ENCODE assay signal across 19 cellular contexts in genomic region chr4:113618205-113618604, GRCh38.
A peak's percentile ranks its signal among the peaks of the same experiment; 100 is the strongest.
DNase-seq lines count a peak whose midpoint lies in the region; ATAC-seq and TF ChIP-seq lines count a peak whose summit lies in the region.
"Had no signal": no experiment of that assay in that cellular context is flagged by ENCODE, and none has a peak within 500 bp of the region (broad histone marks: within the 10 kb centered on the region; RNA-seq: fewer than 3 reads in every experiment).

No MANE protein-coding gene starts in this region.

- H3F3A ChIP-seq in SU-DHL-6 (ENCODE audit: insufficient read depth): no peaks in the 10 kb centered on the region

- H3K27me3 Mint-ChIP-seq in activated naive CD8-positive, alpha-beta T cell treated with anti-CD3 and anti-CD28 coated beads for 36 hours: no peaks in the 10 kb centered on the region

- H3K27me3 ChIP-seq in SU-DHL-6 (ENCODE audit: low read length) (no peaks in the 10 kb centered on the region), dorsolateral prefrontal cortex (no peaks in the 10 kb centered on the region)
- H3K27me3 ChIP-seq: ascending aorta, sigmoid colon, thyroid gland had no signal

- H3K27ac ChIP-seq in SU-DHL-6 (ENCODE audit: low read depth, low read length) (no peak overlapping the region), dorsolateral prefrontal cortex (peak overlapping the region in 2 of 59 donors; percentile 22 to 23)
- H3K27ac ChIP-seq: ascending aorta, HL-60, sigmoid colon, thyroid gland had no signal

- no peaks in the 10 kb centered on the region for H3K9me3 ChIP-seq in SU-DHL-6 (ENCODE audit: insufficient read depth, low read length)
- H3K9me3 ChIP-seq: ascending aorta, sigmoid colon, thyroid gland had no signal

- H3K9ac ChIP-seq in SU-DHL-6 (ENCODE audit: low read length): no peak overlapping the region

- peaks cover 26% of the 10 kb centered on the region for H3K4me1 Mint-ChIP-seq in activated naive CD8-positive, alpha-beta T cell treated with anti-CD3 and anti-CD28 coated beads for 36 hours

- H3K9me2 ChIP-seq in SU-DHL-6 (replicated peaks; ENCODE audit: insufficient read depth, low read length): no peaks in the 10 kb centered on the region

- H3K36me3 ChIP-seq in SU-DHL-6 (ENCODE audit: low read length): no peaks in the 10 kb centered on the region
- H3K36me3 ChIP-seq: ascending aorta, sigmoid colon, thyroid gland had no signal

- H3K4me3 Mint-ChIP-seq in activated naive CD8-positive, alpha-beta T cell treated with anti-CD3 and anti-CD28 coated beads for 36 hours: no peak overlapping the region

- TF ChIP-seq CTCF in AG10803 (conservative IDR thresholded peaks at IDR 0.05; ENCODE audit: low read length) (no peak), SU-DHL-6 (IDR thresholded peaks at IDR 0.05; ENCODE audit: insufficient read depth, low read length, poor library complexity, severe bottlenecking) (no peak), dorsolateral prefrontal cortex (IDR thresholded peaks at IDR 0.05 in 54 of 56, conservative IDR thresholded peaks at IDR 0.05 in 2 of 56; ENCODE audit: low read depth in 1 of 56, partially characterized antibody in 56 of 56) (no peak)

- H3K4me2 ChIP-seq in SU-DHL-6 (ENCODE audit: low read depth, low read length, poor library complexity, severe bottlenecking): peak overlapping the region; percentile 15

- no peaks in the 10 kb centered on the region for H3K79me2 ChIP-seq in SU-DHL-6 (ENCODE audit: insufficient read depth, low read length)

- no peaks in the 10 kb centered on the region for H4K20me1 ChIP-seq in SU-DHL-6 (ENCODE audit: low read depth, low read length)

- no peaks in the 10 kb centered on the region for H3K9me3 Mint-ChIP-seq in activated naive CD8-positive, alpha-beta T cell treated with anti-CD3 and anti-CD28 coated beads for 36 hours

- ATAC-seq in GM18517 (IDR thresholded peaks at IDR 0.05; ENCODE audit: unreplicated experiment) (peak; percentile 44), left lobe of liver (peak; percentile 54)
- ATAC-seq: activated CD4-positive, CD25-positive, alpha-beta regulatory T cell treated with anti-CD3 and anti-CD28 coated beads, Interleukin-2, amount 50 U/mL, for 24 hours had no signal

- peaks cover 22% of the 10 kb centered on the region for H3K36me3 Mint-ChIP-seq in activated naive CD8-positive, alpha-beta T cell treated with anti-CD3 and anti-CD28 coated beads for 36 hours

- intact Hi-C loops in dorsolateral prefrontal cortex (cut with DNase I): loop anchor here in 1 of 2 donors (5.0 kb wide), 1 partner anchor 144 kb away; the partner anchor contains the start of gene CAMK2D

- no peak overlapping the region for H3K27ac Mint-ChIP-seq in activated naive CD8-positive, alpha-beta T cell treated with anti-CD3 and anti-CD28 coated beads for 36 hours

- H3K4me3 ChIP-seq in AG10803 (ENCODE audit: low read length) (no peak overlapping the region), SU-DHL-6 (ENCODE audit: insufficient read depth, low read length, poor library complexity, severe bottlenecking) (no peak overlapping the region), dorsolateral prefrontal cortex (no peak overlapping the region)
- H3K4me3 ChIP-seq: ascending aorta, sigmoid colon, thyroid gland had no signal

- no peak overlapping the region for H2AFZ ChIP-seq in SU-DHL-6 (ENCODE audit: low read depth, low read length, severe bottlenecking)

- peak; percentile 15 for DNase-seq in AG10803 (ENCODE audit: low read depth)
- DNase-seq in left lobe of liver (ENCODE audit: low spot score): no peak
- DNase-seq in dorsolateral prefrontal cortex: no peak
- DNase-seq in activated naive CD8-positive, alpha-beta T cell treated with anti-CD3 and anti-CD28 coated beads for 36 hours: no peak
- DNase-seq in activated gamma-delta T cell (lab: John Stamatoyannopoulos, UW): no peak
- DNase-seq in HuH-7 (ENCODE audit: low spot score): no peak
- DNase-seq: DMS153; glutamatergic neuron; KBM-7; NCI-H1092; SHP77; sigmoid colon; stimulated activated CD4-positive, alpha-beta T cell treated with anti-CD3 and anti-CD28 coated beads, Interleukin-4, amount 100 ng/mL, for 1 hour; thyroid gland had no signal
